In the genomic region with DNA sequence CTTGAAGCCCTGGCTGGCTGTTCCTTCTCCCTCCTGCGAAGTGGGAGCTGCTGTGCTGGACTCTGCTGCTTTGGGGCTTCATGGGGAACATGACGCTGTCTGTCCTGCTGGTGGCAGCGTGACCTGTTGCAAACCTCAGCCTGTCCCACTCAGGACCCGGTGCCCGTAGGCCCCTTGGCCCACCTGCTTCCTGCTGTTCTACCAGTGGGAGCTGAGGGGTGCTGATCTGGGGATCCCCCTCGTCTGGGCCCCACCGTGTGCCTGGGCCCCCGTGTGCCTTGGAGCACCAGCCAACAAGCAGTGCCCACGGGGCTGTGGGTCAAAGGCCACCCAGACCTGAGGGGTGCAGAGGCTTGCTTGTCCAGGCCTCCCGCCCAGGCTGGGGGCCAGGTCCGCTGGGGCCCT, we compare ENCODE assay signal across 14 cellular contexts. TPM values are rescaled to one million over a fixed set of nuclear protein-coding genes. Genes with fewer than 3 reads are reported as not detected.
DNase-seq lines count a peak whose midpoint lies in the region; ATAC-seq and TF ChIP-seq lines count a peak whose summit lies in the region.
"Had no signal": no experiment of that assay in that cellular context is flagged by ENCODE, and none has a peak within 500 bp of the region (broad histone marks: within the 10 kb centered on the region; RNA-seq: fewer than 3 reads in every experiment).

No MANE protein-coding gene starts in this region.

- H3K9me3 Mint-ChIP-seq in activated B cell treated with CpG ODN at 0.5 μM for 24 hours (no peaks in the 10 kb centered on the region), mesothelial cell of epicardium (no peaks in the 10 kb centered on the region)
- H3K9me3 Mint-ChIP-seq in effector memory CD8-positive, alpha-beta T cell = no peaks in the 10 kb centered on the region

- TF ChIP-seq EP300 in suprapubic skin (IDR thresholded peaks at IDR 0.05) = no peak

- H3K4me3 ChIP-seq in cardiac muscle cell (no peak overlapping the region), right atrium auricular region (no peak overlapping the region), suprapubic skin (no peak overlapping the region)
- H3K4me3 ChIP-seq: tibial nerve had no signal

- DNase-seq in cardiac muscle cell (ENCODE audit: low read depth in 1 of 2, low spot score in 1 of 2) (no peak), right atrium auricular region (ENCODE audit: low spot score) (no peak), activated B cell treated with CpG ODN at 0.5 μM for 24 hours (no peak), mesothelial cell of epicardium (ENCODE audit: low spot score in 2 of 2, unreplicated experiment in 2 of 2) (no peak), suprapubic skin (ENCODE audit: low spot score in 2 of 2) (no peak), left ventricle myocardium superior (no peak)
- no peak for DNase-seq in effector memory CD8-positive, alpha-beta T cell
- DNase-seq in activated CD8-positive, alpha-beta memory T cell treated with anti-CD3 and anti-CD28 coated beads, Interleukin-2, amount 50 U/mL, for 48 hours = no peak
- DNase-seq: foreskin fibroblast, GDM1, T-helper 1 cell had no signal

- CTCF ChIA-PET in activated B cell treated with CpG ODN at 0.5 μM for 24 hours (lab: Charles Lee) = interaction anchor here (1.5 kb wide), 1 partner anchor 162 kb away, joined by 3 read pairs; no protein-coding TSS in a partner anchor

- TF ChIP-seq CTCF in cardiac muscle cell (IDR thresholded peaks at IDR 0.05; ENCODE audit: low read depth, low read length) (no peak), right atrium auricular region (IDR thresholded peaks at IDR 0.05) (no peak), activated B cell treated with CpG ODN at 0.5 μM for 24 hours (IDR thresholded peaks at IDR 0.05) (no peak), mesothelial cell of epicardium (IDR thresholded peaks at IDR 0.05; ENCODE audit: unreplicated experiment) (no peak), suprapubic skin (IDR thresholded peaks at IDR 0.05) (no peak)

- no peaks in the 10 kb centered on the region for H3K27me3 ChIP-seq in cardiac muscle cell
- no peaks in the 10 kb centered on the region for H3K27me3 ChIP-seq in right atrium auricular region
- no peaks in the 10 kb centered on the region for H3K27me3 ChIP-seq in suprapubic skin
- H3K27me3 ChIP-seq: tibial nerve had no signal

- WGBS in suprapubic skin = 80% methylated on average over 1 of the region's 11 CpGs

- H3K4me1 Mint-ChIP-seq in activated B cell treated with CpG ODN at 0.5 μM for 24 hours (peaks cover 60% of the 10 kb centered on the region), mesothelial cell of epicardium (peaks cover 69% of the 10 kb centered on the region)
- peaks cover 22 to 30% of the 10 kb centered on the region in 2 donors for H3K4me1 Mint-ChIP-seq in effector memory CD8-positive, alpha-beta T cell (ENCODE audit: low read depth in 2 of 2)

- POLR2A ChIA-PET in activated B cell treated with CpG ODN at 0.5 μM for 24 hours (lab: Charles Lee) = interaction anchor here (0.6 to 2.0 kb wide), 5 partner anchors 9 to 142 kb away, joined by 3 to 6 read pairs (median 3); a partner anchor contains a TSS

- ATAC-seq in activated B cell treated with CpG ODN at 0.5 μM for 24 hours (ENCODE audit: low read depth) (no peak), left ventricle myocardium superior (no peak)
- ATAC-seq in effector memory CD8-positive, alpha-beta T cell (replicated peaks) = no peak

- H3K27me3 Mint-ChIP-seq in activated B cell treated with CpG ODN at 0.5 μM for 24 hours (no peaks in the 10 kb centered on the region), mesothelial cell of epicardium (ENCODE audit: low read depth) (no peaks in the 10 kb centered on the region)
- H3K27me3 Mint-ChIP-seq in effector memory CD8-positive, alpha-beta T cell = no peaks in the 10 kb centered on the region

- H3K4me3 Mint-ChIP-seq in activated B cell treated with CpG ODN at 0.5 μM for 24 hours (peak overlapping the region; percentile 73), mesothelial cell of epicardium (no peak overlapping the region)
- no peak overlapping the region for H3K4me3 Mint-ChIP-seq in effector memory CD8-positive, alpha-beta T cell

- H3K36me3 Mint-ChIP-seq in activated B cell treated with CpG ODN at 0.5 μM for 24 hours (ENCODE audit: low read depth) (peaks cover 32% of the 10 kb centered on the region), mesothelial cell of epicardium (peaks cover 9% of the 10 kb centered on the region)
- H3K36me3 Mint-ChIP-seq in effector memory CD8-positive, alpha-beta T cell (ENCODE audit: insufficient read depth) = peaks cover 19% of the 10 kb centered on the region

- H3K36me3 ChIP-seq in cardiac muscle cell = no peaks in the 10 kb centered on the region
- H3K36me3 ChIP-seq in right atrium auricular region = no peaks in the 10 kb centered on the region
- peaks cover 8% of the 10 kb centered on the region for H3K36me3 ChIP-seq in suprapubic skin

- H3K27ac ChIP-seq in cardiac muscle cell (peak overlapping the region; percentile 13), right atrium auricular region (no peak overlapping the region), suprapubic skin (peak overlapping the region; percentile 5)

- H3K4me1 ChIP-seq in cardiac muscle cell (ENCODE audit: low read depth) (peaks cover 8% of the 10 kb centered on the region), right atrium auricular region (peaks cover 0 to 50% of the 10 kb centered on the region in 2 donors), suprapubic skin (peaks cover 48% of the 10 kb centered on the region)

- H3K9me3 ChIP-seq in cardiac muscle cell (ENCODE audit: low read depth) (no peaks in the 10 kb centered on the region), right atrium auricular region (no peaks in the 10 kb centered on the region), suprapubic skin (no peaks in the 10 kb centered on the region)
- H3K9me3 ChIP-seq: tibial nerve had no signal

- intact Hi-C loops in activated B cell treated with CpG ODN at 0.5 μM for 24 hours (cut with micrococcal nuclease) (loop anchor here (2.0 to 5.0 kb wide), 2 partner anchors 57 to 288 kb away; no protein-coding TSS in a partner anchor), left ventricle myocardium superior (cut with micrococcal nuclease) (no loop called here)

- peak overlapping the region; percentile 81 for H3K27ac Mint-ChIP-seq in activated B cell treated with CpG ODN at 0.5 μM for 24 hours
- peak overlapping the region; percentile 79 for H3K27ac Mint-ChIP-seq in mesothelial cell of epicardium
- H3K27ac Mint-ChIP-seq in effector memory CD8-positive, alpha-beta T cell = peak overlapping the region in 1 of 2 donors; percentile 19

- no peak for TF ChIP-seq POLR2A in suprapubic skin (IDR thresholded peaks at IDR 0.05)

RNA-seq across cellular contexts. Expression of a gene that starts 5.3 kb away (rescaled TPM):
- total RNA-seq in cardiac muscle cell (95.3 and 132 TPM in 2 replicates), right atrium auricular region (10 to 100 TPM; 16.7 to 19.8 TPM), activated B cell treated with CpG ODN at 0.5 μM for 24 hours (112 and 142 TPM in 2 replicates), mesothelial cell of epicardium (189 to 202 TPM (median 196 TPM) in 3 replicates), suprapubic skin (10 to 100 TPM; 46.8 to 97.6 (median 59.6) TPM), left ventricle myocardium superior (25.9 TPM)
- 90.4 and 90.9 TPM in 2 replicates for polyA plus RNA-seq in cardiac muscle cell

RNA-seq across cellular contexts. Expression of a gene that starts 5.4 kb away (rescaled TPM):
- total RNA-seq in cardiac muscle cell = 231 and 424 TPM in 2 replicates
- 157 and 176 TPM in 2 replicates for polyA plus RNA-seq in cardiac muscle cell
- 100 to 1,000 TPM in 1 of 2 donors, 10 to 100 TPM in 1; 38.6 to 104 TPM for total RNA-seq in right atrium auricular region
- total RNA-seq in activated B cell treated with CpG ODN at 0.5 μM for 24 hours = 149 and 152 TPM in 2 replicates
- total RNA-seq in mesothelial cell of epicardium = 141 to 149 TPM (median 142 TPM) in 3 replicates
- total RNA-seq in suprapubic skin = 100 to 1,000 TPM in 1 of 4 donors, 10 to 100 TPM in 3; 71.2 to 106 (median 87.5) TPM
- total RNA-seq in left ventricle myocardium superior = 43.8 TPM

RNA-seq across cellular contexts. Expression of a gene that starts 25.9 kb away (rescaled TPM):
- total RNA-seq in cardiac muscle cell (2.1 and 3.1 TPM in 2 replicates), right atrium auricular region (not detected), activated B cell treated with CpG ODN at 0.5 μM for 24 hours (0.88 and 1.4 TPM in 2 replicates), mesothelial cell of epicardium (0.59 to 0.60 TPM (median 0.60 TPM) in 3 replicates), suprapubic skin (not detected), left ventricle myocardium superior (not detected)
- 0.23 and 1.4 TPM in 2 replicates for polyA plus RNA-seq in cardiac muscle cell
- total RNA-seq: bronchial epithelial cell, kidney epithelial cell had no signal

RNA-seq across cellular contexts. Expression of a gene that starts 26.3 kb away (rescaled TPM):
- total RNA-seq in cardiac muscle cell = not detected in 2 replicates
- not detected in 2 replicates for polyA plus RNA-seq in cardiac muscle cell
- not detected for total RNA-seq in right atrium auricular region
- total RNA-seq in activated B cell treated with CpG ODN at 0.5 μM for 24 hours = not detected in 2 replicates
- 0.84 to 1.4 TPM (median 1.2 TPM) in 3 replicates for total RNA-seq in mesothelial cell of epicardium
- total RNA-seq in suprapubic skin = not detected
- total RNA-seq in left ventricle myocardium superior = not detected
- total RNA-seq: bronchial epithelial cell, kidney epithelial cell, tibial nerve had no signal

RNA-seq across cellular contexts. Expression of a gene that starts 51.8 kb away (rescaled TPM):
- 0.48 TPM in 1 of 2 replicates, not detected in the other for total RNA-seq in cardiac muscle cell
- polyA plus RNA-seq in cardiac muscle cell = 0.06 and 0.51 TPM in 2 replicates
- total RNA-seq in right atrium auricular region = 1 to 10 TPM; 1.5 to 1.9 TPM
- 0.09 TPM in 1 of 2 replicates, not detected in the other for total RNA-seq in activated B cell treated with CpG ODN at 0.5 μM for 24 hours
- 0.11 TPM in 1 of 3 replicates, not detected in the others for total RNA-seq in mesothelial cell of epicardium
- 1 to 10 TPM in 1 of 4 donors, under 1 TPM in 1, not detected in 2; 0.55 to 1.4 TPM for total RNA-seq in suprapubic skin
- 0.87 TPM for total RNA-seq in left ventricle myocardium superior
- total RNA-seq: bronchial epithelial cell, kidney epithelial cell had no signal

Comparison
In these comparisons a context has a peak if more than half of its experiments do, and no peak if none do; other contexts are left out.
1. H3K27ac ChIP-seq: peak in cardiac muscle cell (single experiment) and suprapubic skin (single experiment); none in right atrium auricular region (0 of 2).